1 cellular context compared by ENCODE assay signal in genomic region chr14:69637503-69638030, GRCh38.
A peak's percentile ranks its signal among the peaks of the same experiment; 100 is the strongest.
TF ChIP-seq lines count a peak whose summit lies in the region.

No MANE protein-coding gene starts in this region.

TF ChIP-seq in H1, 55 proteins besides CTCF, POLR2A, EP300 and RAD21:
- TF ChIP-seq RNF2 (IDR thresholded peaks at IDR 0.05; ENCODE audit: borderline replicate concordance, low read depth, low read length, missing control alignments, poor library complexity, severe bottlenecking) (no peak), CTBP2 (IDR thresholded peaks at IDR 0.05; ENCODE audit: borderline replicate concordance, insufficient read depth, insufficient read length, low read length) (no peak), RBBP5 (IDR thresholded peaks at IDR 0.05; ENCODE audit: borderline replicate concordance, low read depth, low read length) (no peak), MAX (IDR thresholded peaks at IDR 0.05) (peak; percentile 77), GABPA (IDR thresholded peaks at IDR 0.05; ENCODE audit: borderline replicate concordance, insufficient read depth, low read length) (no peak), SAP30 (IDR thresholded peaks at IDR 0.05; ENCODE audit: insufficient read depth, insufficient replicate concordance, low read length) (no peak), YY1 (IDR thresholded peaks at IDR 0.05; ENCODE audit: low read depth, low read length) (no peak)
TF ChIP-seq in H1: peak in this region for 1.
